27 cellular contexts compared by ENCODE assay signal in the genomic region with DNA sequence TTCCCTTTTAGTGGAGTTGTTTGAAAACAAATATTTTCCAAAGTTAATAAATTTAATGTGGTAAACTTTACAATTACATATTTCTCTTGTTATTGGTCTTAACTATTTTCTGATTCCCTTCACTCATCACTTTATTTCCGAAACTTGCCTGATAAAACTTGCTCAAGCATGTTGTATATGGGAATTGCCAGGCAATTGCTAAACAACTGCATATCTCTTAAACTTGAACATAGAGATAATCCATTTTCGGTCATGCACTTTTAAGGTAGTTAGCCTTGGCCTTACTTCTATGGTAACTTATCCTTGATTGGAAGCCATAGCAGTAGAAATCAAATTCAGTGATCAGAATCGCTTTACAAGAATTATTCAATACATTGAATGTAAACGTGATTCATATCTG.
DNase-seq lines count a peak whose midpoint lies in the region; ATAC-seq and TF ChIP-seq lines count a peak whose summit lies in the region.
"Had no signal": no experiment of that assay in that cellular context is flagged by ENCODE, and none has a peak within 500 bp of the region (broad histone marks: within the 10 kb centered on the region; RNA-seq: fewer than 3 reads in every experiment).

No MANE protein-coding gene starts in this region.

- H2BK120ac ChIP-seq in mesenchymal stem cell (ENCODE audit: low read depth, low read length): no peak overlapping the region

- H3K27me3 ChIP-seq in mammary epithelial cell (ENCODE audit: insufficient read depth, low read length) (no peaks in the 10 kb centered on the region), mesenchymal stem cell (ENCODE audit: control insufficient read depth in 1 of 2, insufficient read depth in 1 of 2, low read length in 2 of 2) (no peaks in the 10 kb centered on the region), suprapubic skin (no peaks in the 10 kb centered on the region), gastrocnemius medialis (no peaks in the 10 kb centered on the region)
- H3K27me3 ChIP-seq: ascending aorta, thyroid gland had no signal

- CTCF ChIA-PET in mammary epithelial cell (lab: Charles Lee; ENCODE audit: low non-redundant PET): no interaction called here

- H3K9me3 ChIP-seq in mammary epithelial cell (replicated peaks; ENCODE audit: insufficient read depth, low read length) (no peaks in the 10 kb centered on the region), mesenchymal stem cell (ENCODE audit: control insufficient read depth, low read length) (no peaks in the 10 kb centered on the region), suprapubic skin (no peaks in the 10 kb centered on the region), gastrocnemius medialis (no peaks in the 10 kb centered on the region)
- H3K9me3 ChIP-seq: ascending aorta, thyroid gland had no signal

- H4K20me1 ChIP-seq in mammary epithelial cell (ENCODE audit: insufficient read depth, low read length): no peaks in the 10 kb centered on the region

- WGBS in mammary epithelial cell (ENCODE audit: low coverage, missing lambda C conversion rate): 82% methylated on average over 4 of the region's 4 CpGs
- 95% methylated on average over 4 of the region's 4 CpGs for WGBS in mesenchymal stem cell
- WGBS in suprapubic skin: 43% methylated on average over 4 of the region's 4 CpGs

- H3K4me1 ChIP-seq in mammary epithelial cell (ENCODE audit: insufficient read depth, low read length) (peaks cover 3% of the 10 kb centered on the region), mesenchymal stem cell (ENCODE audit: control insufficient read depth, insufficient read depth, low read depth, low read length) (no peaks in the 10 kb centered on the region), suprapubic skin (peaks cover 45% of the 10 kb centered on the region), gastrocnemius medialis (peaks cover 17 to 24% of the 10 kb centered on the region in 2 donors)
- H3K4me1 ChIP-seq: ascending aorta had no signal

- peak; percentile 65 for ATAC-seq in Right ventricle myocardium superior (ENCODE audit: poor library complexity)
- no peak for ATAC-seq in effector memory CD8-positive, alpha-beta T cell (replicated peaks)
- no peak for ATAC-seq in gastrocnemius medialis
- ATAC-seq: activated CD8-positive, alpha-beta T cell treated with anti-CD3 and anti-CD28 coated beads, Interleukin-2, amount 10 ng/mL, durations not matched to agents 7 days and 5 days; activated naive CD4-positive, alpha-beta T cell treated with anti-CD3 and anti-CD28 coated beads, Interleukin-2, amount 50 U/mL, for 72 hours; T-helper 17 cell had no signal

- no peak overlapping the region for H3K4me3 Mint-ChIP-seq in effector memory CD8-positive, alpha-beta T cell
- H3K4me3 Mint-ChIP-seq: activated CD8-positive, alpha-beta T cell treated with anti-CD3 and anti-CD28 coated beads, Interleukin-2, amount 10 ng/mL, durations not matched to agents 7 days and 5 days; CD4-positive, alpha-beta memory T cell; central memory CD8-positive, alpha-beta T cell; dendritic cell treated with granulocyte-macrophage colony-stimulating factor and Interleukin-4, amounts not matched to agents 40 ng/mL and 50 ng/mL, for 4 days; stimulated activated naive CD8-positive, alpha-beta T cell treated with anti-CD3 and anti-CD28 coated beads, Interleukin-15, Interleukin-2, amounts not matched to agents 100 ng/mL and 50 ng/mL, for 24 hours; T-helper 17 cell had no signal

- H3K36me3 ChIP-seq in mammary epithelial cell (ENCODE audit: insufficient read depth, low read length) (no peaks in the 10 kb centered on the region), mesenchymal stem cell (ENCODE audit: control insufficient read depth in 1 of 2, insufficient read depth in 2 of 2, low read depth in 1 of 2, low read length in 2 of 2) (no peaks in the 10 kb centered on the region), suprapubic skin (no peaks in the 10 kb centered on the region), gastrocnemius medialis (no peaks in the 10 kb centered on the region)
- H3K36me3 ChIP-seq: ascending aorta, thyroid gland had no signal

- H3K27ac ChIP-seq in mammary epithelial cell (ENCODE audit: insufficient read depth, low read depth, low read length): no peak overlapping the region
- no peak overlapping the region for H3K27ac ChIP-seq in mesenchymal stem cell (ENCODE audit: low read length, poor library complexity, severe bottlenecking)
- H3K27ac ChIP-seq in suprapubic skin: peak overlapping the region; percentile 47
- H3K27ac ChIP-seq in gastrocnemius medialis: no peak overlapping the region
- H3K27ac ChIP-seq: ascending aorta, SK-N-MC, thyroid gland had no signal

- H3K9me3 Mint-ChIP-seq in effector memory CD8-positive, alpha-beta T cell: peaks cover 0 to 2% of the 10 kb centered on the region in 2 donors
- H3K9me3 Mint-ChIP-seq: activated naive CD4-positive, alpha-beta T cell treated with anti-CD3 and anti-CD28 coated beads, Interleukin-2, amount 50 U/mL, for 72 hours; CD4-positive, alpha-beta memory T cell; central memory CD8-positive, alpha-beta T cell; dendritic cell treated with granulocyte-macrophage colony-stimulating factor and Interleukin-4, amounts not matched to agents 40 ng/mL and 50 ng/mL, for 4 days; stimulated activated naive CD8-positive, alpha-beta T cell treated with anti-CD3 and anti-CD28 coated beads, Interleukin-15, Interleukin-2, amounts not matched to agents 100 ng/mL and 50 ng/mL, for 24 hours had no signal

- no peak overlapping the region for H2BK5ac ChIP-seq in mesenchymal stem cell (ENCODE audit: low read depth, low read length, poor library complexity, severe bottlenecking)

- in situ Hi-C loops in mammary epithelial cell (cut with MboI; ENCODE audit: low sequenced_read_pairs in 2 of 2): loop anchor here in 1 of 2 donors (25.0 kb wide), 1 partner anchor 238 kb away; no protein-coding TSS in a partner anchor
- in situ Hi-C loops in gastrocnemius medialis (cut with MboI; ENCODE audit: low sequenced_read_pairs in 4 of 4): no loop called here

- no peaks in the 10 kb centered on the region for H3K79me2 ChIP-seq in mammary epithelial cell (ENCODE audit: insufficient read depth, low read length)

- H4K8ac ChIP-seq in mesenchymal stem cell (ENCODE audit: low read length): no peak overlapping the region

- no peak overlapping the region for H2AK5ac ChIP-seq in mesenchymal stem cell (ENCODE audit: low read length, severe bottlenecking)

- no peak for TF ChIP-seq EP300 in suprapubic skin (IDR thresholded peaks at IDR 0.05)

- H2BK12ac ChIP-seq in mesenchymal stem cell (ENCODE audit: low read length in 2 of 2): no peak overlapping the region

- H3K9ac ChIP-seq in mammary epithelial cell (ENCODE audit: insufficient read depth, low read length) (no peak overlapping the region), mesenchymal stem cell (ENCODE audit: low read length) (peak overlapping the region; percentile 75)

- H3K27ac Mint-ChIP-seq in effector memory CD8-positive, alpha-beta T cell: no peak overlapping the region
- H3K27ac Mint-ChIP-seq: activated CD8-positive, alpha-beta T cell treated with anti-CD3 and anti-CD28 coated beads, Interleukin-2, amount 10 ng/mL, durations not matched to agents 7 days and 5 days; activated naive CD4-positive, alpha-beta T cell treated with anti-CD3 and anti-CD28 coated beads, Interleukin-2, amount 50 U/mL, for 72 hours; CD4-positive, alpha-beta memory T cell; dendritic cell treated with granulocyte-macrophage colony-stimulating factor and Interleukin-4, amounts not matched to agents 40 ng/mL and 50 ng/mL, for 4 days; stimulated activated naive CD8-positive, alpha-beta T cell treated with anti-CD3 and anti-CD28 coated beads, Interleukin-15, Interleukin-2, amounts not matched to agents 100 ng/mL and 50 ng/mL, for 24 hours; T-helper 17 cell had no signal

- H3K27me3 Mint-ChIP-seq in effector memory CD8-positive, alpha-beta T cell: no peaks in the 10 kb centered on the region
- H3K27me3 Mint-ChIP-seq: central memory CD8-positive, alpha-beta T cell; dendritic cell treated with granulocyte-macrophage colony-stimulating factor and Interleukin-4, amounts not matched to agents 40 ng/mL and 50 ng/mL, for 4 days had no signal

- H3K4ac ChIP-seq in mesenchymal stem cell (ENCODE audit: low read depth in 1 of 2, low read length in 2 of 2): no peak overlapping the region

- DNase-seq in Right ventricle myocardium superior: no peak
- no peak for DNase-seq in cardiac septum (ENCODE audit: low spot score)
- DNase-seq in mammary epithelial cell: peak; percentile 37
- no peak for DNase-seq in mesenchymal stem cell
- no peak for DNase-seq in suprapubic skin (ENCODE audit: low spot score in 2 of 2)
- DNase-seq in effector memory CD8-positive, alpha-beta T cell: no peak
- no peak for DNase-seq in gastrocnemius medialis
- DNase-seq in globus pallidus (ENCODE audit: low spot score): no peak
- DNase-seq: activated CD8-positive, alpha-beta T cell treated with anti-CD3 and anti-CD28 coated beads, Interleukin-2, amount 10 ng/mL, durations not matched to agents 7 days and 5 days; AML-193; CD4-positive, alpha-beta memory T cell; head of caudate nucleus; KG1; kidney; NCI-H1417; NCI-H2081; NCI-H226; NCI-H748 treated with DMSO at 0.1 percent for 48 hours; nucleus accumbens; T-helper 17 cell; thyroid gland had no signal

- H2AFZ ChIP-seq in mammary epithelial cell (ENCODE audit: low read depth, low read length) (peak overlapping the region; percentile 58), mesenchymal stem cell (ENCODE audit: low read depth, low read length) (no peak overlapping the region)

- H3K14ac ChIP-seq in mesenchymal stem cell (ENCODE audit: low read length in 2 of 2): no peak overlapping the region

- TF ChIP-seq POLR2A in suprapubic skin (IDR thresholded peaks at IDR 0.05) (no peak), gastrocnemius medialis (IDR thresholded peaks at IDR 0.05) (no peak)

- intact Hi-C loops in Right ventricle myocardium superior (cut with DNase I): no loop called here
- intact Hi-C loops in cardiac septum (cut with DNase I): no loop called here
- intact Hi-C loops in mammary epithelial cell (cut with micrococcal nuclease): no loop called here
- intact Hi-C loops in gastrocnemius medialis (cut with DNase I; ENCODE audit: low total_unique reads): no loop called here

- no peaks in the 10 kb centered on the region for H3K4me1 Mint-ChIP-seq in effector memory CD8-positive, alpha-beta T cell (ENCODE audit: low read depth in 2 of 2)
- H3K4me1 Mint-ChIP-seq: CD4-positive, alpha-beta memory T cell; central memory CD8-positive, alpha-beta T cell; T-helper 17 cell had no signal

- H3K23ac ChIP-seq in mesenchymal stem cell (ENCODE audit: low read length in 2 of 2): no peak overlapping the region

- H3K4me3 ChIP-seq in mammary epithelial cell (replicated peaks in 1 of 3; ENCODE audit: insufficient read depth in 1 of 3, low read depth in 2 of 3, low read length in 3 of 3): no peak overlapping the region
- H3K4me3 ChIP-seq in mesenchymal stem cell (ENCODE audit: insufficient read depth in 1 of 2, low read depth in 1 of 2, low read length in 2 of 2): peak overlapping the region in 1 of 2 experiments; percentile 13
- no peak overlapping the region for H3K4me3 ChIP-seq in suprapubic skin
- no peak overlapping the region for H3K4me3 ChIP-seq in gastrocnemius medialis
- H3K4me3 ChIP-seq: ascending aorta, SK-N-MC, thyroid gland had no signal

- no TSS peak for BruUV-seq in mammary epithelial cell (replicated peaks; lab: Mats Ljungman, UMichigan)

- no peaks in the 10 kb centered on the region for H3K79me1 ChIP-seq in mesenchymal stem cell (replicated peaks; ENCODE audit: low read length, poor library complexity, severe bottlenecking)

- H3K36me3 Mint-ChIP-seq in effector memory CD8-positive, alpha-beta T cell (ENCODE audit: insufficient read depth): no peaks in the 10 kb centered on the region
- H3K36me3 Mint-ChIP-seq: activated naive CD4-positive, alpha-beta T cell treated with anti-CD3 and anti-CD28 coated beads, Interleukin-2, amount 50 U/mL, for 72 hours; CD4-positive, alpha-beta memory T cell had no signal

- dilution Hi-C loops in mammary epithelial cell (cut with HindIII; ENCODE audit: low sequenced_read_pairs): no loop called here

- no peak overlapping the region for H2BK15ac ChIP-seq in mesenchymal stem cell (ENCODE audit: low read depth, poor library complexity, severe bottlenecking)

- no peak overlapping the region for H3K18ac ChIP-seq in mesenchymal stem cell (ENCODE audit: low read depth in 1 of 2, low read length in 2 of 2)

- TF ChIP-seq CTCF in mammary epithelial cell (conservative IDR thresholded peaks at IDR 0.05 in 1 of 2, IDR thresholded peaks at IDR 0.05 in 1 of 2; ENCODE audit: extremely low read depth in 1 of 2, insufficient read depth in 1 of 2, low read depth in 1 of 2, low read length in 2 of 2) (no peak), suprapubic skin (IDR thresholded peaks at IDR 0.05) (no peak), gastrocnemius medialis (IDR thresholded peaks at IDR 0.05 in 4 of 5, conservative IDR thresholded peaks at IDR 0.05 in 1 of 5) (no peak)

- no peak overlapping the region for H4K91ac ChIP-seq in mesenchymal stem cell (ENCODE audit: low read length)

- no peak overlapping the region for H3K4me2 ChIP-seq in mammary epithelial cell (ENCODE audit: insufficient read depth, low read depth, low read length)
- no peak overlapping the region for H3K4me2 ChIP-seq in mesenchymal stem cell (ENCODE audit: low read length, poor library complexity, severe bottlenecking)
